9 cellular contexts compared by ENCODE assay signal in the genomic region with DNA sequence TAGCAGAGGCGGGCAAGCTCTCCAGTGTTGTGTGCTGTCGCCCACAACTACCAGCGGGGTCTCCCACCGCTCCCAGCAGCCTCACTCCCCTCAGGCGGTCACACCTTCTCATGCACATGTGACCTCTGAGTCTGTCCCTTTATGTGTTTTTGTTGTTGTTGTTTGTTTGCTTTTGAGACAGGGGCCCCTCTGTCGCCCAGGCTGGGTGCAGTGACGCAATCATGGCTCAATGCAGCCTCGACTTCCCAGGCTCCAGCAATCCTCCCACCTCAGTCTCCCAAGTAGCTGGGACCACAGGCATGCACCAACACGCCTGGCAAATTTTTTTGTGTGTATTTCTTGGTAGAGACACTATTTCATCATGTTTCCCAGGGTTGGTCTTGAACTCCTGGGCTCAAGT. TPM values are rescaled to one million over a fixed set of nuclear protein-coding genes. Genes with fewer than 3 reads are reported as not detected.
DNase-seq lines count a peak whose midpoint lies in the region; ATAC-seq and TF ChIP-seq lines count a peak whose summit lies in the region.
"Had no signal": no experiment of that assay in that cellular context is flagged by ENCODE, and none has a peak within 500 bp of the region (broad histone marks: within the 10 kb centered on the region; RNA-seq: fewer than 3 reads in every experiment).

No MANE protein-coding gene starts in this region.

- intact Hi-C loops in sciatic nerve (cut with DNase I), result no loop called here

- peaks cover 41% of the 10 kb centered on the region for H3K4me1 Mint-ChIP-seq in activated naive CD4-positive, alpha-beta T cell treated with anti-CD3 and anti-CD28 coated beads, Interleukin-2, amount 10 ng/mL, durations not matched to agents 7 days and 5 days
- peaks cover 27% of the 10 kb centered on the region for H3K4me1 Mint-ChIP-seq in activated naive CD8-positive, alpha-beta T cell treated with anti-CD3 and anti-CD28 coated beads, Interleukin-2, amount 10 ng/mL, durations not matched to agents 7 days and 5 days

- H3K27ac Mint-ChIP-seq in activated naive CD4-positive, alpha-beta T cell treated with anti-CD3 and anti-CD28 coated beads, Interleukin-2, amount 10 ng/mL, durations not matched to agents 7 days and 5 days, result no peak overlapping the region
- no peak overlapping the region for H3K27ac Mint-ChIP-seq in activated naive CD8-positive, alpha-beta T cell treated with anti-CD3 and anti-CD28 coated beads, Interleukin-2, amount 10 ng/mL, durations not matched to agents 7 days and 5 days

- H3K9me3 ChIP-seq in tibial nerve, result no peaks in the 10 kb centered on the region

- TF ChIP-seq POLR2A in tibial nerve (IDR thresholded peaks at IDR 0.05), result no peak

- H3K27ac ChIP-seq in tibial nerve, result peak overlapping the region in 1 of 4 donors; percentile 95

- H3K4me3 Mint-ChIP-seq in activated naive CD4-positive, alpha-beta T cell treated with anti-CD3 and anti-CD28 coated beads, Interleukin-2, amount 10 ng/mL, durations not matched to agents 7 days and 5 days, result peak overlapping the region; percentile 98
- H3K4me3 Mint-ChIP-seq in activated naive CD8-positive, alpha-beta T cell treated with anti-CD3 and anti-CD28 coated beads, Interleukin-2, amount 10 ng/mL, durations not matched to agents 7 days and 5 days, result peak overlapping the region; percentile 100

- TF ChIP-seq EP300 in tibial nerve (IDR thresholded peaks at IDR 0.05), result no peak

- ATAC-seq in activated naive CD8-positive, alpha-beta T cell treated with anti-CD3 and anti-CD28 coated beads, Interleukin-2, amount 10 ng/mL, durations not matched to agents 7 days and 5 days (ENCODE audit: low read depth), result no peak
- ATAC-seq in GM21786 (IDR thresholded peaks at IDR 0.05; ENCODE audit: unreplicated experiment), result no peak
- ATAC-seq in sciatic nerve, result no peak

- H3K4me1 ChIP-seq in tibial nerve, result peaks cover 0 to 59% (median 29%) of the 10 kb centered on the region in 4 donors

- 70 to 71% methylated on average over 9 of the region's 9 CpGs for WGBS in tibial nerve, 2 donors

- CTCF ChIA-PET in activated naive CD4-positive, alpha-beta T cell treated with anti-CD3 and anti-CD28 coated beads, Interleukin-2, amount 10 ng/mL, durations not matched to agents 7 days and 5 days (lab: Charles Lee), result no interaction called here

- no peak for DNase-seq in activated naive CD4-positive, alpha-beta T cell treated with anti-CD3 and anti-CD28 coated beads, Interleukin-2, amount 10 ng/mL, durations not matched to agents 7 days and 5 days
- no peak for DNase-seq in activated naive CD4-positive, alpha-beta T cell (lab: John Stamatoyannopoulos, UW)
- no peak for DNase-seq in activated naive CD8-positive, alpha-beta T cell treated with anti-CD3 and anti-CD28 coated beads, Interleukin-2, amount 10 ng/mL, durations not matched to agents 7 days and 5 days
- DNase-seq in iris pigment epithelial cell (ENCODE audit: low read depth) (peak; percentile 33), tibial nerve (ENCODE audit: low spot score in 2 of 2) (no peak), sciatic nerve (ENCODE audit: low spot score) (no peak), NOMO-1 (lab: John Stamatoyannopoulos, UW; ENCODE audit: unreplicated experiment in 2 of 2) (no peak)
- DNase-seq: RPMI8226 had no signal

- no peak for TF ChIP-seq CTCF in tibial nerve (IDR thresholded peaks at IDR 0.05)

- H3K27me3 ChIP-seq in tibial nerve, result no peaks in the 10 kb centered on the region

- H3K4me3 ChIP-seq in tibial nerve, result peak overlapping the region in 3 of 4 donors; percentile 99

- H3K9me3 Mint-ChIP-seq in activated naive CD4-positive, alpha-beta T cell treated with anti-CD3 and anti-CD28 coated beads, Interleukin-2, amount 10 ng/mL, durations not matched to agents 7 days and 5 days, result no peaks in the 10 kb centered on the region
- no peaks in the 10 kb centered on the region for H3K9me3 Mint-ChIP-seq in activated naive CD8-positive, alpha-beta T cell treated with anti-CD3 and anti-CD28 coated beads, Interleukin-2, amount 10 ng/mL, durations not matched to agents 7 days and 5 days

- H3K36me3 ChIP-seq in tibial nerve, result peaks cover 4 to 32% (median 6%) of the 10 kb centered on the region in 3 donors

- peaks cover 23% of the 10 kb centered on the region for H3K36me3 Mint-ChIP-seq in activated naive CD4-positive, alpha-beta T cell treated with anti-CD3 and anti-CD28 coated beads, Interleukin-2, amount 10 ng/mL, durations not matched to agents 7 days and 5 days
- H3K36me3 Mint-ChIP-seq in activated naive CD8-positive, alpha-beta T cell treated with anti-CD3 and anti-CD28 coated beads, Interleukin-2, amount 10 ng/mL, durations not matched to agents 7 days and 5 days, result peaks cover 17% of the 10 kb centered on the region

- H3K27me3 Mint-ChIP-seq in activated naive CD4-positive, alpha-beta T cell treated with anti-CD3 and anti-CD28 coated beads, Interleukin-2, amount 10 ng/mL, durations not matched to agents 7 days and 5 days, result no peaks in the 10 kb centered on the region
- H3K27me3 Mint-ChIP-seq in activated naive CD8-positive, alpha-beta T cell treated with anti-CD3 and anti-CD28 coated beads, Interleukin-2, amount 10 ng/mL, durations not matched to agents 7 days and 5 days, result no peaks in the 10 kb centered on the region

- POLR2A ChIA-PET in activated naive CD8-positive, alpha-beta T cell treated with anti-CD3 and anti-CD28 coated beads, Interleukin-2, amount 10 ng/mL, durations not matched to agents 7 days and 5 days (lab: Charles Lee), result interaction anchor here (0.5 to 3.0 kb wide), 3 partner anchors 31 to 64 kb away, joined by 3 to 10 read pairs (median 3); partner anchors contain the start of genes BUD31, PDAP1 and ZNF394

RNA-seq across cellular contexts. Expression of gene CPSF4, which starts 1.5 kb away (rescaled TPM):
- total RNA-seq in activated naive CD8-positive, alpha-beta T cell treated with anti-CD3 and anti-CD28 coated beads, Interleukin-2, amount 10 ng/mL, durations not matched to agents 7 days and 5 days, result 10 to 100 TPM; 61.5 to 62.1 TPM
- total RNA-seq in tibial nerve, result 10 to 100 TPM; 34.3 to 77.9 (median 50.1) TPM
- 38.0 TPM for total RNA-seq in sciatic nerve

RNA-seq across cellular contexts. Expression of gene PTCD1, which starts 1.6 kb away (rescaled TPM):
- 10 to 100 TPM; 10.7 to 11.1 TPM for total RNA-seq in activated naive CD8-positive, alpha-beta T cell treated with anti-CD3 and anti-CD28 coated beads, Interleukin-2, amount 10 ng/mL, durations not matched to agents 7 days and 5 days
- total RNA-seq in tibial nerve, result 10 to 100 TPM in 2 of 4 donors, 1 to 10 TPM in 2; 6.9 to 10.8 (median 9.5) TPM
- total RNA-seq in sciatic nerve, result 4.4 TPM

RNA-seq across cellular contexts. Expression of gene ATP5MF, which starts 25.8 kb away (rescaled TPM):
- total RNA-seq in activated naive CD8-positive, alpha-beta T cell treated with anti-CD3 and anti-CD28 coated beads, Interleukin-2, amount 10 ng/mL, durations not matched to agents 7 days and 5 days, result 100 to 1,000 TPM; 338 to 377 TPM
- total RNA-seq in tibial nerve, result 100 to 1,000 TPM; 127 to 656 (median 375) TPM
- total RNA-seq in sciatic nerve, result 144 TPM

RNA-seq across cellular contexts. Expression of gene BUD31, which starts 31.4 kb away (rescaled TPM):
- total RNA-seq in activated naive CD8-positive, alpha-beta T cell treated with anti-CD3 and anti-CD28 coated beads, Interleukin-2, amount 10 ng/mL, durations not matched to agents 7 days and 5 days, result 10 to 100 TPM; 80.8 to 90.4 TPM
- 10 to 100 TPM; 55.9 to 87.3 (median 75.8) TPM for total RNA-seq in tibial nerve
- total RNA-seq in sciatic nerve, result 59.2 TPM

RNA-seq across cellular contexts. Expression of gene PDAP1, which starts 31.8 kb away (rescaled TPM):
- total RNA-seq in activated naive CD8-positive, alpha-beta T cell treated with anti-CD3 and anti-CD28 coated beads, Interleukin-2, amount 10 ng/mL, durations not matched to agents 7 days and 5 days, result 10 to 100 TPM; 87.1 to 93.5 TPM
- total RNA-seq in tibial nerve, result 100 to 1,000 TPM in 1 of 4 donors, 10 to 100 TPM in 3; 65.4 to 107 (median 68.8) TPM
- total RNA-seq in sciatic nerve, result 76.1 TPM
